Comparison of ENCODE assay signal across 10 cellular contexts in the genomic region with DNA sequence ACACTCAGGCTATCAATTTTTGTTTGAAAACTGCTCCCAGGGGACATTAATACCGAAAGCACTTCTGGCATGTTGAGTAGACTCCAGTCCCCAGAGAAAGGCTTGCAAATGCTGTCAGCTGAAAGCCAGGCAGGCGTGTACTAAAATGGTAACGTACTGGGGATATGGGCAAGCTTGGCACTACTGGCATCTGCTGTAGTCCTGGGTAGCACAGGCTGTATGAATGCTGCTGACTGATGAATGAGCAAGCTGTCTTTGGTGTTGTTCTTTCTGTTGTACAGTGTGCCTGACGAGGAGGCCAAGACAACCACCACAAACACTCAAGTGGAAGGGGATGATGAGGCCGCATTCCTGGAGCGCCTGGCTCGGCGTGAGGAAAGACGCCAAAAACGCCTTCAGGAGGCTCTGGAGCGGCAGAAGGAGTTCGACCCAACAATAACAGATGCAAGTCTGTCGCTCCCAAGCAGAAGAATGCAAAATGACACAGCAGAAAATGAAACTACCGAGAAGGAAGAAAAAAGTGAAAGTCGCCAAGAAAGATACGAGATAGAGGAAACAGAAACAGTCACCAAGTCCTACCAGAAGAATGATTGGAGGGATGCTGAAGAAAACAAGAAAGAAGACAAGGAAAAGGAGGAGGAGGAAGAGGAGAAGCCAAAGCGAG. TPM values are rescaled to one million over a fixed set of nuclear protein-coding genes. Genes with fewer than 3 reads are reported as not detected.
DNase-seq lines count a peak whose midpoint lies in the region; ATAC-seq lines count a peak whose summit lies in the region.
"Had no signal": no experiment of that assay in that cellular context is flagged by ENCODE, and none has a peak within 500 bp of the region (broad histone marks: within the 10 kb centered on the region; RNA-seq: fewer than 3 reads in every experiment).

No MANE protein-coding gene starts in this region.

- in situ Hi-C loops in Caki2 (cut with HindIII; ENCODE audit: low pct_unique_long_range_greater_than_20kb, low sequenced_read_pairs), result no loop called here

- DNase-seq in Caki2 (ENCODE audit: low read depth) (peak; percentile 50), memory B cell (ENCODE audit: low spot score in 2 of 2) (no peak), NCI-H82 treated with DMSO at 0.1 percent for 48 hours (lab: John Stamatoyannopoulos, UW; ENCODE audit: unreplicated experiment) (no peak), NCI-H146 (lab: John Stamatoyannopoulos, UW) (no peak), GM19238 (ENCODE audit: insufficient read length, low spot score) (no peak), retina (no peak)
- DNase-seq in activated T-helper 1 cell treated with anti-CD3 and anti-CD28 coated beads, Interleukin-12 subunit alpha, Interleukin-12 subunit beta, Interleukin-2, Interleukin-4 antibody, amounts not matched to agents 30 ng/mL and 10 ng/mL and 1 ng/mL, durations not matched to agents 14 hours and 24 hours and 36 hours (ENCODE audit: low spot score), result no peak
- DNase-seq: stimulated activated CD4-positive, alpha-beta T cell treated with anti-CD3 and anti-CD28 coated beads, Interleukin-4, amount 100 ng/mL, for 1 hour had no signal

- intact Hi-C loops in activated T-helper 1 cell treated with anti-CD3 and anti-CD28 coated beads, Interleukin-12 subunit alpha, Interleukin-12 subunit beta, Interleukin-2, Interleukin-4 antibody, amounts not matched to agents 30 ng/mL and 10 ng/mL and 1 ng/mL, durations not matched to agents 14 hours and 24 hours and 36 hours (cut with micrococcal nuclease), result no loop called here

- H3K4me3 Mint-ChIP-seq in activated T-helper 1 cell treated with anti-CD3 and anti-CD28 coated beads, Interleukin-12 subunit alpha, Interleukin-12 subunit beta, Interleukin-2, Interleukin-4 antibody, amounts not matched to agents 30 ng/mL and 10 ng/mL and 1 ng/mL, durations not matched to agents 14 hours and 24 hours and 36 hours, result peak overlapping the region; percentile 43
- peak overlapping the region; percentile 84 for H3K4me3 Mint-ChIP-seq in memory B cell

- H3K36me3 Mint-ChIP-seq in activated T-helper 1 cell treated with anti-CD3 and anti-CD28 coated beads, Interleukin-12 subunit alpha, Interleukin-12 subunit beta, Interleukin-2, Interleukin-4 antibody, amounts not matched to agents 30 ng/mL and 10 ng/mL and 1 ng/mL, durations not matched to agents 14 hours and 24 hours and 36 hours (ENCODE audit: low read depth), result no peaks in the 10 kb centered on the region
- H3K36me3 Mint-ChIP-seq in memory B cell, result peaks cover 1% of the 10 kb centered on the region

- peak; percentile 69 for ATAC-seq in GM21447 (IDR thresholded peaks at IDR 0.05; ENCODE audit: unreplicated experiment)
- ATAC-seq in memory B cell (ENCODE audit: low read depth), result peak; percentile 88
- ATAC-seq: Panc1 had no signal

- peak overlapping the region; percentile 48 for H3K27ac Mint-ChIP-seq in activated T-helper 1 cell treated with anti-CD3 and anti-CD28 coated beads, Interleukin-12 subunit alpha, Interleukin-12 subunit beta, Interleukin-2, Interleukin-4 antibody, amounts not matched to agents 30 ng/mL and 10 ng/mL and 1 ng/mL, durations not matched to agents 14 hours and 24 hours and 36 hours
- H3K27ac Mint-ChIP-seq in memory B cell, result peak overlapping the region; percentile 84

- peaks cover 7% of the 10 kb centered on the region for H3K27me3 Mint-ChIP-seq in activated T-helper 1 cell treated with anti-CD3 and anti-CD28 coated beads, Interleukin-12 subunit alpha, Interleukin-12 subunit beta, Interleukin-2, Interleukin-4 antibody, amounts not matched to agents 30 ng/mL and 10 ng/mL and 1 ng/mL, durations not matched to agents 14 hours and 24 hours and 36 hours (ENCODE audit: insufficient read depth)
- H3K27me3 Mint-ChIP-seq in memory B cell, result no peaks in the 10 kb centered on the region

- H3K9me3 Mint-ChIP-seq in activated T-helper 1 cell treated with anti-CD3 and anti-CD28 coated beads, Interleukin-12 subunit alpha, Interleukin-12 subunit beta, Interleukin-2, Interleukin-4 antibody, amounts not matched to agents 30 ng/mL and 10 ng/mL and 1 ng/mL, durations not matched to agents 14 hours and 24 hours and 36 hours, result peaks cover 6% of the 10 kb centered on the region
- peaks cover 6% of the 10 kb centered on the region for H3K9me3 Mint-ChIP-seq in memory B cell

- H3K4me1 Mint-ChIP-seq in activated T-helper 1 cell treated with anti-CD3 and anti-CD28 coated beads, Interleukin-12 subunit alpha, Interleukin-12 subunit beta, Interleukin-2, Interleukin-4 antibody, amounts not matched to agents 30 ng/mL and 10 ng/mL and 1 ng/mL, durations not matched to agents 14 hours and 24 hours and 36 hours (ENCODE audit: low read depth), result peaks cover 18% of the 10 kb centered on the region
- H3K4me1 Mint-ChIP-seq in memory B cell, result peaks cover 19% of the 10 kb centered on the region

RNA-seq across cellular contexts. Expression of gene AGBL3, which starts 53.5 kb away (rescaled TPM):
- total RNA-seq in Caki2 (2014; rRNA removed; shearing (Covaris generic); ENCODE audit: low replicate concordance), result 0.81 and 1.5 TPM in 2 replicates
- 1.5 and 1.9 TPM in 2 replicates for total RNA-seq in activated T-helper 1 cell treated with anti-CD3 and anti-CD28 coated beads, Interleukin-12 subunit alpha, Interleukin-12 subunit beta, Interleukin-2, Interleukin-4 antibody, amounts not matched to agents 30 ng/mL and 10 ng/mL and 1 ng/mL, durations not matched to agents 14 hours and 24 hours and 36 hours
